33 cellular contexts compared by ENCODE assay signal in genomic region chr6:15510121-15510520, GRCh38.
DNase-seq lines count a peak whose midpoint lies in the region; ATAC-seq and TF ChIP-seq lines count a peak whose summit lies in the region.
"Had no signal": no experiment of that assay in that cellular context is flagged by ENCODE, and none has a peak within 500 bp of the region (broad histone marks: within the 10 kb centered on the region; RNA-seq: fewer than 3 reads in every experiment).

No MANE protein-coding gene starts in this region.

- peak overlapping the region; percentile 31 for H3K27ac Mint-ChIP-seq in activated CD4-positive, alpha-beta T cell treated with anti-CD3 and anti-CD28 coated beads for 36 hours
- H3K27ac Mint-ChIP-seq in H9 = peak overlapping the region in 2 of 3 experiments; percentile 44 to 83; a peak in 3 of 7 replicates
- peak overlapping the region; percentile 81 for H3K27ac Mint-ChIP-seq in central memory CD8-positive, alpha-beta T cell (ENCODE audit: low read depth)

- H3K4me1 Mint-ChIP-seq in activated CD4-positive, alpha-beta T cell treated with anti-CD3 and anti-CD28 coated beads for 36 hours = peaks cover 2% of the 10 kb centered on the region
- H3K4me1 Mint-ChIP-seq in H9 = peaks cover 26 to 31% of the 10 kb centered on the region in 2 experiments
- H3K4me1 Mint-ChIP-seq in central memory CD8-positive, alpha-beta T cell = peaks cover 13% of the 10 kb centered on the region
- H3K4me1 Mint-ChIP-seq: CD4-positive, CD25-positive, alpha-beta regulatory T cell had no signal

- no peak overlapping the region for H3K18ac ChIP-seq in H9 (ENCODE audit: insufficient read length, low read depth, low read length)

- no peak overlapping the region for H2AK5ac ChIP-seq in H9 (ENCODE audit: insufficient read length, low read length)

- H3K27me3 Mint-ChIP-seq in activated CD4-positive, alpha-beta T cell treated with anti-CD3 and anti-CD28 coated beads for 36 hours = no peaks in the 10 kb centered on the region
- H3K27me3 Mint-ChIP-seq in H9 (ENCODE audit: low read depth) = peaks cover 1% of the 10 kb centered on the region; the same call in 1 of the 2 replicates
- H3K27me3 Mint-ChIP-seq in central memory CD8-positive, alpha-beta T cell = no peaks in the 10 kb centered on the region
- H3K27me3 Mint-ChIP-seq: CD4-positive, CD25-positive, alpha-beta regulatory T cell; naive thymus-derived CD8-positive, alpha-beta T cell had no signal

- H2BK5ac ChIP-seq in H9 (ENCODE audit: insufficient read length, low read length) = no peak overlapping the region

- no peak overlapping the region for H3K4ac ChIP-seq in H9 (ENCODE audit: low read depth, low read length)

- H3K23ac ChIP-seq in H9 (ENCODE audit: insufficient read length, low read depth, low read length) = no peak overlapping the region

- TF ChIP-seq CTCF in H9 (conservative IDR thresholded peaks at IDR 0.05) (no peak), psoas muscle (IDR thresholded peaks at IDR 0.05) (no peak)

- H3K79me2 ChIP-seq in H9 (ENCODE audit: insufficient read depth, low read length) = peaks cover 10% of the 10 kb centered on the region; the same call in 1 of the 2 replicates

- no peaks in the 10 kb centered on the region for H3K9me3 Mint-ChIP-seq in activated CD4-positive, alpha-beta T cell treated with anti-CD3 and anti-CD28 coated beads for 36 hours (ENCODE audit: low read depth)
- no peaks in the 10 kb centered on the region for H3K9me3 Mint-ChIP-seq in H9
- no peaks in the 10 kb centered on the region for H3K9me3 Mint-ChIP-seq in central memory CD8-positive, alpha-beta T cell
- H3K9me3 Mint-ChIP-seq: CD4-positive, CD25-positive, alpha-beta regulatory T cell; naive thymus-derived CD8-positive, alpha-beta T cell had no signal

- H3K4me3 ChIP-seq in psoas muscle (no peak overlapping the region), H7 (ENCODE audit: insufficient read depth, low read depth, low read length) (no peak overlapping the region)
- H3K4me3 ChIP-seq: breast epithelium, HAP-1, ovary, Peyer's patch, right atrium auricular region, testis, uterus had no signal

- H3K9me3 ChIP-seq in H9 (ENCODE audit: control insufficient read depth, low read depth, low read length) (no peaks in the 10 kb centered on the region), psoas muscle (no peaks in the 10 kb centered on the region)
- H3K9me3 ChIP-seq: breast epithelium, HAP-1, ovary, Peyer's patch, right atrium auricular region, testis, uterus had no signal

- no peak overlapping the region for H2BK120ac ChIP-seq in H9 (ENCODE audit: low read depth, low read length, poor library complexity, severe bottlenecking)

- H3K36me3 Mint-ChIP-seq in activated CD4-positive, alpha-beta T cell treated with anti-CD3 and anti-CD28 coated beads for 36 hours (ENCODE audit: low read depth) = peaks cover 70% of the 10 kb centered on the region
- peaks cover 81 to 96% (median 94%) of the 10 kb centered on the region in 3 experiments for H3K36me3 Mint-ChIP-seq in H9 (ENCODE audit: insufficient read depth in 1 of 3, low read depth in 3 of 3)
- H3K36me3 Mint-ChIP-seq in central memory CD8-positive, alpha-beta T cell (ENCODE audit: insufficient read depth) = peaks cover 46% of the 10 kb centered on the region

- H3K23me2 ChIP-seq in H9 (ENCODE audit: insufficient read length, low read depth, low read length, poor library complexity, severe bottlenecking) = no peaks in the 10 kb centered on the region

- no CpG with 5 or more reads among the region's 6 CpGs for WGBS in H9 (ENCODE audit: extremely low coverage, insufficient read length, low lambda C conversion rate)
- WGBS in psoas muscle, 3 donors = 92 to 98% (median 95%) methylated on average over 6 of the region's 6 CpGs

- no peaks in the 10 kb centered on the region for H3K27me3 ChIP-seq in H9 (ENCODE audit: insufficient read depth, low read length)
- no peaks in the 10 kb centered on the region for H3K27me3 ChIP-seq in psoas muscle (ENCODE audit: insufficient read depth in 3 of 3, low read length in 2 of 3)
- no peaks in the 10 kb centered on the region for H3K27me3 ChIP-seq in H7 (ENCODE audit: control insufficient read depth, insufficient read depth, low read length)
- H3K27me3 ChIP-seq: breast epithelium, ovary, Peyer's patch, right atrium auricular region, testis, uterus had no signal

- no peak overlapping the region for H3K14ac ChIP-seq in H9 (ENCODE audit: insufficient read depth, low read length)

- no peak overlapping the region for H2BK12ac ChIP-seq in H9 (ENCODE audit: insufficient read length, low read depth, low read length)

- H4K91ac ChIP-seq in H9 (ENCODE audit: insufficient read length, low read depth, low read length) = no peak overlapping the region

- H2AFZ ChIP-seq in H9 (ENCODE audit: low read length) = no peak overlapping the region

- no peak for DNase-seq in activated CD4-positive, alpha-beta T cell treated with anti-CD3 and anti-CD28 coated beads for 36 hours
- no peak for DNase-seq in activated CD4-positive, alpha-beta T cell treated with anti-CD3 and anti-CD28 coated beads, Interleukin-2, amount 50 U/mL, for 4 hours
- DNase-seq in H9 = no peak
- no peak for DNase-seq in central memory CD8-positive, alpha-beta T cell (ENCODE audit: low spot score in 2 of 2)
- no peak for DNase-seq in psoas muscle
- no peak for DNase-seq in H7
- DNase-seq in left cardiac atrium = no peak
- DNase-seq: activated CD4-positive, CD25-positive, alpha-beta regulatory T cell; activated CD8-positive, alpha-beta memory T cell treated with anti-CD3 and anti-CD28 coated beads for 24 hours; activated naive CD4-positive, alpha-beta T cell; activated T-cell treated with anti-CD3 and anti-CD28 coated beads, Interleukin-2, amount 50 U/mL, for 1 hour; CD4-positive, CD25-positive, alpha-beta regulatory T cell; effector CD4-positive, alpha-beta T cell; EL; glutamatergic neuron; islet precursor cell; naive thymus-derived CD8-positive, alpha-beta T cell; NCI-H1105; NCI-H2029; NCI-H524 treated with DMSO at 0.1 percent for 48 hours; Peyer's patch; stimulated activated CD4-positive, alpha-beta T cell treated with anti-CD3 and anti-CD28 coated beads, Interleukin-12 subunit alpha, Interleukin-12 subunit beta, amount 100 ng/mL, for 4 hours; stimulated activated CD4-positive, alpha-beta T cell treated with anti-CD3 and anti-CD28 coated beads, Interleukin-4, amount 100 ng/mL, for 1 hour; SW 1271; testis; uterus had no signal

- no peak overlapping the region for H2BK20ac ChIP-seq in H9 (ENCODE audit: low read depth, low read length, poor library complexity, severe bottlenecking)

- H3K4me2 ChIP-seq in H9 (ENCODE audit: insufficient read depth, insufficient read length, low read length) = no peak overlapping the region

- CTCF ChIA-PET in activated CD4-positive, alpha-beta T cell treated with anti-CD3 and anti-CD28 coated beads for 36 hours (lab: Charles Lee) = no interaction called here

- intact Hi-C loops in activated CD4-positive, alpha-beta T cell treated with anti-CD3 and anti-CD28 coated beads for 36 hours (cut with DNase I, micrococcal nuclease) = no loop called here
- intact Hi-C loops in psoas muscle (cut with DNase I) (loop anchor here in 1 of 2 donors (5.0 kb wide), 1 partner anchor 112 kb away; no protein-coding TSS in a partner anchor), left cardiac atrium (cut with DNase I) (no loop called here)

- peaks cover 6% of the 10 kb centered on the region for H3K79me1 ChIP-seq in H9 (ENCODE audit: insufficient read depth, low read depth, low read length, poor library complexity, severe bottlenecking)

- no peaks in the 10 kb centered on the region for H4K20me1 ChIP-seq in H9 (ENCODE audit: control insufficient read depth, insufficient read depth, insufficient read length)

- POLR2A ChIA-PET in activated CD4-positive, alpha-beta T cell treated with anti-CD3 and anti-CD28 coated beads for 36 hours (lab: Charles Lee) = no interaction called here

- H3K36me3 ChIP-seq in psoas muscle (ENCODE audit: insufficient read depth in 1 of 2, low read depth in 1 of 2) (peaks cover 0 to 46% of the 10 kb centered on the region in 2 donors), H7 (replicated peaks; ENCODE audit: control insufficient read depth, insufficient read depth, low read length) (peaks cover 77% of the 10 kb centered on the region)
- H3K36me3 ChIP-seq: breast epithelium, HAP-1, ovary, uterus had no signal

- H4K5ac ChIP-seq in H9 (ENCODE audit: insufficient read length, low read depth, low read length) = no peak overlapping the region

- no peak overlapping the region for H4K8ac ChIP-seq in H9 (replicated peaks; ENCODE audit: insufficient read length, low read depth, low read length)

- H3K27ac ChIP-seq in H9 (ENCODE audit: insufficient read length, low read depth, low read length) (no peak overlapping the region), psoas muscle (peak overlapping the region; percentile 79)
- H3K27ac ChIP-seq: 22Rv1, breast epithelium, epithelial cell of prostate, ovary, Peyer's patch, testis, uterus had no signal

- H2BK15ac ChIP-seq in H9 (ENCODE audit: low read depth, low read length) = no peak overlapping the region

- no peak overlapping the region for H3T11ph ChIP-seq in H9 (ENCODE audit: low read length)

- no peak overlapping the region for H3K56ac ChIP-seq in H9 (ENCODE audit: insufficient read length, low read depth, low read length)

- no peak overlapping the region for H3K9ac ChIP-seq in H9 (ENCODE audit: extremely low read depth, insufficient read length, low read length)

- H3K4me1 ChIP-seq in H9 (ENCODE audit: insufficient read depth, low read length) (no peaks in the 10 kb centered on the region; the same call in 1 of the 2 replicates), psoas muscle (peaks cover 53% of the 10 kb centered on the region)
- H3K4me1 ChIP-seq: HAP-1, uterus had no signal

- no peak for ATAC-seq in activated CD4-positive, alpha-beta T cell treated with anti-CD3 and anti-CD28 coated beads for 36 hours
- ATAC-seq in central memory CD8-positive, alpha-beta T cell (replicated peaks; ENCODE audit: extremely low read depth, poor library complexity, severe bottlenecking) = no peak
- ATAC-seq in psoas muscle = no peak
- no peak for ATAC-seq in left cardiac atrium
- ATAC-seq in HG03469 (IDR thresholded peaks at IDR 0.05; ENCODE audit: unreplicated experiment) = no peak
- ATAC-seq: naive thymus-derived CD8-positive, alpha-beta T cell had no signal

- H3K4me3 Mint-ChIP-seq in activated CD4-positive, alpha-beta T cell treated with anti-CD3 and anti-CD28 coated beads for 36 hours = no peak overlapping the region
- no peak overlapping the region for H3K4me3 Mint-ChIP-seq in H9
- no peak overlapping the region for H3K4me3 Mint-ChIP-seq in central memory CD8-positive, alpha-beta T cell

Comparison
In these comparisons a context has a peak if more than half of its experiments do, and no peak if none do; other contexts are left out.
1. H3K27ac Mint-ChIP-seq: peak in every context shown above with its lines; median percentile 81 in central memory CD8-positive, alpha-beta T cell; 64 in H9; 31 in activated CD4-positive, alpha-beta T cell treated with anti-CD3 and anti-CD28 coated beads for 36 hours.